Comparison of ENCODE assay signal across 13 cellular contexts in the genomic region with DNA sequence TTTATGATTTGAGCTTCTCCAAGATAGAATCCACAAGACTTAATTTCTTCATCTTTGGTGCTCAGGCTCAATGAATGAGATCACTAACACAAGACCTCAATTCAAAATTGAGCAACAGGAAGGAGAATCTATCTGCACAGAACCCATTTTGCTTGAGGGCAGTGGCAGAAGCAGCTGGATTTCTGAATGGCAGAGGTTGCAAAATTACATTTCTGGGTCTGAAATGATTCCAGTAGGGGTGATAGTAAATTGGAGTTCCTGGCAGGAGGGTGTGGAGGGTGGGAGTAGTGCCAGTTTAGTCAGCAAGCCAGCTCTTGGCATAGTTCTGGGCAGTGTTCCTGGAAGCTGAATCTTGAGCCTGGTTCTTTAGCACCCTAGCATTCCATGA.
A peak's percentile ranks its signal among the peaks of the same experiment; 100 is the strongest.
DNase-seq lines count a peak whose midpoint lies in the region; ATAC-seq and TF ChIP-seq lines count a peak whose summit lies in the region.
"Had no signal": no experiment of that assay in that cellular context is flagged by ENCODE, and none has a peak within 500 bp of the region (broad histone marks: within the 10 kb centered on the region; RNA-seq: fewer than 3 reads in every experiment).

No MANE protein-coding gene starts in this region.

- peaks cover 2% of the 10 kb centered on the region; the same call in 1 of the 2 replicates for H3K9me3 Mint-ChIP-seq in HFFc6
- peaks cover 5% of the 10 kb centered on the region for H3K9me3 Mint-ChIP-seq in MCF 10A (ENCODE audit: unreplicated experiment)
- no peaks in the 10 kb centered on the region for H3K9me3 Mint-ChIP-seq in activated CD4-positive, alpha-beta T cell treated with anti-CD3 and anti-CD28 coated beads for 36 hours (ENCODE audit: low read depth)
- no peaks in the 10 kb centered on the region for H3K9me3 Mint-ChIP-seq in activated CD8-positive, alpha-beta T cell treated with anti-CD3 and anti-CD28 coated beads, Interleukin-2, amount 10 ng/mL, durations not matched to agents 7 days and 5 days (ENCODE audit: insufficient read depth)

- H3K27ac ChIP-seq in lower lobe of right lung: no peak overlapping the region

- no TSS peak for BruUV-seq in MCF 10A (replicated peaks; lab: Mats Ljungman, UMichigan)

- H3K36me3 Mint-ChIP-seq in HFFc6 (ENCODE audit: low read depth) (peaks cover 2% of the 10 kb centered on the region; the same call in 1 of the 2 replicates), MCF 10A (ENCODE audit: insufficient read depth, unreplicated experiment) (no peaks in the 10 kb centered on the region)
- no peaks in the 10 kb centered on the region for H3K36me3 Mint-ChIP-seq in activated CD4-positive, alpha-beta T cell treated with anti-CD3 and anti-CD28 coated beads for 36 hours (ENCODE audit: low read depth)
- no peaks in the 10 kb centered on the region for H3K36me3 Mint-ChIP-seq in activated CD8-positive, alpha-beta T cell treated with anti-CD3 and anti-CD28 coated beads, Interleukin-2, amount 10 ng/mL, durations not matched to agents 7 days and 5 days (ENCODE audit: low read depth)
- H3K36me3 Mint-ChIP-seq: CD8-positive, alpha-beta T cell had no signal

- H3K4me1 Mint-ChIP-seq in HFFc6 (ENCODE audit: low read depth): peaks cover 36% of the 10 kb centered on the region
- H3K4me1 Mint-ChIP-seq in MCF 10A (ENCODE audit: insufficient read depth, unreplicated experiment): peaks cover 42% of the 10 kb centered on the region
- H3K4me1 Mint-ChIP-seq in activated CD4-positive, alpha-beta T cell treated with anti-CD3 and anti-CD28 coated beads for 36 hours: no peaks in the 10 kb centered on the region
- no peaks in the 10 kb centered on the region for H3K4me1 Mint-ChIP-seq in activated CD8-positive, alpha-beta T cell treated with anti-CD3 and anti-CD28 coated beads, Interleukin-2, amount 10 ng/mL, durations not matched to agents 7 days and 5 days (ENCODE audit: low read depth)

- H3K27ac Mint-ChIP-seq in HFFc6: peak overlapping the region; percentile 82
- peak overlapping the region; percentile 97 for H3K27ac Mint-ChIP-seq in MCF 10A (ENCODE audit: low read depth, unreplicated experiment)
- H3K27ac Mint-ChIP-seq in activated CD4-positive, alpha-beta T cell treated with anti-CD3 and anti-CD28 coated beads for 36 hours: no peak overlapping the region
- no peak overlapping the region for H3K27ac Mint-ChIP-seq in activated CD8-positive, alpha-beta T cell treated with anti-CD3 and anti-CD28 coated beads, Interleukin-2, amount 10 ng/mL, durations not matched to agents 7 days and 5 days
- H3K27ac Mint-ChIP-seq: CD8-positive, alpha-beta T cell had no signal

- H3K27me3 Mint-ChIP-seq in HFFc6 (ENCODE audit: insufficient read depth) (no peaks in the 10 kb centered on the region), MCF 10A (ENCODE audit: insufficient read depth, unreplicated experiment) (no peaks in the 10 kb centered on the region)
- no peaks in the 10 kb centered on the region for H3K27me3 Mint-ChIP-seq in activated CD4-positive, alpha-beta T cell treated with anti-CD3 and anti-CD28 coated beads for 36 hours
- H3K27me3 Mint-ChIP-seq in activated CD8-positive, alpha-beta T cell treated with anti-CD3 and anti-CD28 coated beads, Interleukin-2, amount 10 ng/mL, durations not matched to agents 7 days and 5 days (ENCODE audit: low read depth): no peaks in the 10 kb centered on the region

- H3K4me3 ChIP-seq in AG04449 (ENCODE audit: low read depth, low read length) (no peak overlapping the region), lower lobe of right lung (no peak overlapping the region)
- H3K4me3 ChIP-seq: mucosa of descending colon had no signal

- H3K36me3 ChIP-seq in lower lobe of right lung: no peaks in the 10 kb centered on the region

- intact Hi-C loops in MCF 10A (cut with micrococcal nuclease) (loop anchor here (2.0 kb wide), 1 partner anchor 74 kb away; no protein-coding TSS in a partner anchor), lower lobe of right lung (cut with DNase I) (no loop called here)
- intact Hi-C loops in activated CD4-positive, alpha-beta T cell treated with anti-CD3 and anti-CD28 coated beads for 36 hours (cut with DNase I, micrococcal nuclease): no loop called here

- H3K4me1 ChIP-seq in lower lobe of right lung: peaks cover 5% of the 10 kb centered on the region

- CTCF ChIA-PET in AG04449 (lab: Yijun Ruan, JAX): interaction anchor here (1.5 kb wide), 1 partner anchor 129 kb away, joined by 3 read pairs; no protein-coding TSS in a partner anchor
- CTCF ChIA-PET in MCF 10A (lab: Yijun Ruan, JAX): interaction anchor here (0.6 to 2.4 kb wide), 6 partner anchors 53 to 141 kb away, joined by 3 to 11 read pairs (median 4); no protein-coding TSS in a partner anchor
- CTCF ChIA-PET in activated CD4-positive, alpha-beta T cell treated with anti-CD3 and anti-CD28 coated beads for 36 hours (lab: Charles Lee): no interaction called here
- CTCF ChIA-PET in activated CD8-positive, alpha-beta T cell treated with anti-CD3 and anti-CD28 coated beads, Interleukin-2, amount 10 ng/mL, durations not matched to agents 7 days and 5 days (lab: Charles Lee): no interaction called here

- no peaks in the 10 kb centered on the region for H3K9me3 ChIP-seq in lower lobe of right lung
- H3K9me3 ChIP-seq: mucosa of descending colon had no signal

- no peaks in the 10 kb centered on the region for H3K27me3 ChIP-seq in lower lobe of right lung (ENCODE audit: low read depth)

- DNase-seq in AG04449 (ENCODE audit: low read depth, low spot score) (peak; percentile 45), HFFc6 (peak; percentile 74), MCF 10A (ENCODE audit: unreplicated experiment) (peak; percentile 98), lower lobe of right lung (no peak), SHP77 treated with DMSO at 0.1 percent for 48 hours (lab: John Stamatoyannopoulos, UW) (no peak)
- no peak for DNase-seq in activated CD4-positive, alpha-beta T cell treated with anti-CD3 and anti-CD28 coated beads for 36 hours
- no peak for DNase-seq in activated CD8-positive, alpha-beta T cell treated with anti-CD3 and anti-CD28 coated beads, Interleukin-2, amount 10 ng/mL, durations not matched to agents 7 days and 5 days
- DNase-seq: activated CD4-positive, alpha-beta T cell treated with anti-CD3 and anti-CD28 coated beads for 1 hour; activated effector memory CD4-positive, alpha-beta T cell treated with Interleukin-2 at 50 U/mL for 16 hours; CD8-positive, alpha-beta T cell; mucosa of descending colon; NCI-H2107 had no signal

- H3K4me3 Mint-ChIP-seq in HFFc6 (peak overlapping the region; percentile 65), MCF 10A (ENCODE audit: unreplicated experiment) (peak overlapping the region; percentile 66)
- no peak overlapping the region for H3K4me3 Mint-ChIP-seq in activated CD4-positive, alpha-beta T cell treated with anti-CD3 and anti-CD28 coated beads for 36 hours
- H3K4me3 Mint-ChIP-seq in activated CD8-positive, alpha-beta T cell treated with anti-CD3 and anti-CD28 coated beads, Interleukin-2, amount 10 ng/mL, durations not matched to agents 7 days and 5 days: no peak overlapping the region
- H3K4me3 Mint-ChIP-seq: CD8-positive, alpha-beta T cell had no signal

- POLR2A ChIA-PET in AG04449 (lab: Yijun Ruan, JAX) (no interaction called here), MCF 10A (lab: Yijun Ruan, JAX) (interaction anchor here (0.7 to 2.2 kb wide), 12 partner anchors 12 to 297 kb away, joined by 3 to 15 read pairs (median 4); partner anchors contain the start of gene SLC7A11)
- POLR2A ChIA-PET in activated CD4-positive, alpha-beta T cell treated with anti-CD3 and anti-CD28 coated beads for 36 hours (lab: Charles Lee): interaction anchor here (0.9 kb wide), 1 partner anchor 102 kb away, joined by 3 read pairs; no protein-coding TSS in a partner anchor
- POLR2A ChIA-PET in activated CD8-positive, alpha-beta T cell treated with anti-CD3 and anti-CD28 coated beads, Interleukin-2, amount 10 ng/mL, durations not matched to agents 7 days and 5 days (lab: Charles Lee): no interaction called here

- ATAC-seq in lower lobe of right lung (peak; percentile 83 to 93), GM18907 (IDR thresholded peaks at IDR 0.05; ENCODE audit: unreplicated experiment) (no peak)
- no peak for ATAC-seq in activated CD4-positive, alpha-beta T cell treated with anti-CD3 and anti-CD28 coated beads for 36 hours
- ATAC-seq in activated CD8-positive, alpha-beta T cell treated with anti-CD3 and anti-CD28 coated beads, Interleukin-2, amount 10 ng/mL, durations not matched to agents 7 days and 5 days: no peak
- ATAC-seq: CD8-positive, alpha-beta T cell; mucosa of descending colon had no signal

- no peak for TF ChIP-seq CTCF in AG04449 (IDR thresholded peaks at IDR 0.05; ENCODE audit: insufficient read depth, low read length, missing control alignments)
- TF ChIP-seq CTCF in HFFc6 (IDR thresholded peaks at IDR 0.05): no peak
- TF ChIP-seq CTCF in MCF 10A (IDR thresholded peaks at IDR 0.05; ENCODE audit: unreplicated experiment): no peak
- TF ChIP-seq CTCF in lower lobe of right lung (IDR thresholded peaks at IDR 0.05): no peak

Comparison
In these comparisons a context has a peak if more than half of its experiments do, and no peak if none do; other contexts are left out.
1. DNase-seq: peak in AG04449 (single experiment), HFFc6 (single experiment) and MCF 10A (single experiment); none in lower lobe of right lung (single experiment), SHP77 treated with DMSO at 0.1 percent for 48 hours (single experiment), activated CD4-positive, alpha-beta T cell treated with anti-CD3 and anti-CD28 coated beads for 36 hours (single experiment) and activated CD8-positive, alpha-beta T cell treated with anti-CD3 and anti-CD28 coated beads, Interleukin-2, amount 10 ng/mL, durations not matched to agents 7 days and 5 days (single experiment).
2. H3K27ac Mint-ChIP-seq: peak in HFFc6 (single experiment) and MCF 10A (single experiment); none in activated CD4-positive, alpha-beta T cell treated with anti-CD3 and anti-CD28 coated beads for 36 hours (single experiment) and activated CD8-positive, alpha-beta T cell treated with anti-CD3 and anti-CD28 coated beads, Interleukin-2, amount 10 ng/mL, durations not matched to agents 7 days and 5 days (single experiment).
3. H3K4me3 Mint-ChIP-seq: peak in HFFc6 (single experiment) and MCF 10A (single experiment); none in activated CD4-positive, alpha-beta T cell treated with anti-CD3 and anti-CD28 coated beads for 36 hours (single experiment) and activated CD8-positive, alpha-beta T cell treated with anti-CD3 and anti-CD28 coated beads, Interleukin-2, amount 10 ng/mL, durations not matched to agents 7 days and 5 days (single experiment).
4. ATAC-seq: peak in lower lobe of right lung (2 of 2); none in GM18907 (single experiment), activated CD4-positive, alpha-beta T cell treated with anti-CD3 and anti-CD28 coated beads for 36 hours (single experiment) and activated CD8-positive, alpha-beta T cell treated with anti-CD3 and anti-CD28 coated beads, Interleukin-2, amount 10 ng/mL, durations not matched to agents 7 days and 5 days (single experiment).
5. CTCF ChIA-PET loops: an anchor here in AG04449 (1.5 kb wide) and MCF 10A (0.6 to 2.4 kb wide); none called in activated CD4-positive, alpha-beta T cell treated with anti-CD3 and anti-CD28 coated beads for 36 hours and activated CD8-positive, alpha-beta T cell treated with anti-CD3 and anti-CD28 coated beads, Interleukin-2, amount 10 ng/mL, durations not matched to agents 7 days and 5 days.
6. POLR2A ChIA-PET loops: an anchor here in MCF 10A (0.7 to 2.2 kb wide) and activated CD4-positive, alpha-beta T cell treated with anti-CD3 and anti-CD28 coated beads for 36 hours (0.9 kb wide); none called in AG04449 and activated CD8-positive, alpha-beta T cell treated with anti-CD3 and anti-CD28 coated beads, Interleukin-2, amount 10 ng/mL, durations not matched to agents 7 days and 5 days.